ENCODE assay signal across 9 cellular contexts in the genomic region with DNA sequence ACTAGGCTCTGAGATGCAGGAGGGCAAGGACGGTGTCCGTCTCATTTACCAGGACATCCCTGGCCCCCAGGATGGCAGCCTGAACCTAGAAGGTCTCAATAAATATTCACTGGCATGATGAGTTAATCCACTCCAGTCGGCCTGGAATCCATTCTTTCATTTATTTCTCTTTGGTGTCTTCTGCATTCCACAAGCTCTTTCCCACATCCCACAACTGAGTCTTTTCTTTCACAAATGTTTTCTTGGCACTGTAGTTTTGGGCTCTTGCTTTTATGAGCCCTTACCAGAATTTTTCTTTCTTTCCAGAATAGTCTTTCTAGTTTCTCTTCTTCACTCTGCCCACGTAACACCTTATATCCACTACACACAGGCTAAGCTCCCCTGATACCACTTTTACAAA.
"Had no signal": no experiment of that assay in that cellular context is flagged by ENCODE, and none has a peak within 500 bp of the region (broad histone marks: within the 10 kb centered on the region; RNA-seq: fewer than 3 reads in every experiment).

No MANE protein-coding gene starts in this region.

- DNase-seq: GM23248, GOT3, H7, HFFc6 had no signal

- H3K27ac Mint-ChIP-seq: HFFc6 had no signal

- H3K4me3 ChIP-seq: GM23248, HAP-1 had no signal

- H3K4me1 Mint-ChIP-seq: IgD-negative memory B cell had no signal

- FAIRE-seq: HepG2 had no signal

- H3K9me3 ChIP-seq: HAP-1 had no signal

- H3K4me3 Mint-ChIP-seq: HFFc6, IgD-negative memory B cell had no signal

- H2AFZ ChIP-seq: GM23248 had no signal

- H3K27ac ChIP-seq: GM23248, HL-60 had no signal

- H3K9ac ChIP-seq: GM23248 had no signal

- H3K36me3 ChIP-seq: HAP-1 had no signal

- ATAC-seq: HCT116, HepG2 had no signal

- H3K4me1 ChIP-seq: HAP-1 had no signal

- H3K27me3 Mint-ChIP-seq: IgD-negative memory B cell had no signal
